Comparison of ENCODE assay signal across 15 cellular contexts in the genomic region with DNA sequence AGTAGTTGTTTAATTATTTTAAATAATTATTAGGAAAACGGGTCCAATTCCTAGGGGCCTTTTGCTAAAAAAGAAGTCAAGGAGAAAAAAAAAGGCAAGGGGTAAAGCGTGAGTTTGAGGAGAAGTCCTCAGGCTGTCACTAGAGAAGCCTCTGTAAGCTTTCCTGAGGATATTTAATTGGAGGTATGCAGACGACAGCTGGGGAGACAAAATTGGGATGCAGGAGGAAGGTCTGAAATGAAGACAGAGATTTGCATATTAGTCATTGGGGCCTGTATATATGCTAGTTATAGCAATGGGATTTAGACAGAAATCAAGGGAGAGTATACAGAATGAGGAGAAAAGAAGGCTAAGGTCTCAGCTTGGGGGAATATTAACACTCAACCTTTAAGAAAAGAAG. TPM values are rescaled to one million over a fixed set of nuclear protein-coding genes. Genes with fewer than 3 reads are reported as not detected.
DNase-seq lines count a peak whose midpoint lies in the region; ATAC-seq lines count a peak whose summit lies in the region.
"Had no signal": no experiment of that assay in that cellular context is flagged by ENCODE, and none has a peak within 500 bp of the region (broad histone marks: within the 10 kb centered on the region; RNA-seq: fewer than 3 reads in every experiment).

No MANE protein-coding gene starts in this region.

- H3K4me1 Mint-ChIP-seq in activated naive CD8-positive, alpha-beta T cell (ENCODE audit: low read depth) = peaks cover 74% of the 10 kb centered on the region
- peaks cover 66% of the 10 kb centered on the region for H3K4me1 Mint-ChIP-seq in activated naive CD8-positive, alpha-beta T cell treated with anti-CD3 and anti-CD28 coated beads for 36 hours

- H3K4me3 Mint-ChIP-seq in activated naive CD8-positive, alpha-beta T cell = no peak overlapping the region
- no peak overlapping the region for H3K4me3 Mint-ChIP-seq in activated naive CD8-positive, alpha-beta T cell treated with anti-CD3 and anti-CD28 coated beads for 36 hours
- H3K4me3 Mint-ChIP-seq: GM23338 had no signal

- DNase-seq in activated naive CD8-positive, alpha-beta T cell treated with anti-CD3 and anti-CD28 coated beads for 36 hours = no peak
- peak; percentile 44 for DNase-seq in NCI-H82 treated with DMSO at 0.1 percent for 48 hours (lab: John Stamatoyannopoulos, UW; ENCODE audit: unreplicated experiment)
- DNase-seq in myocyte (ENCODE audit: low read depth) = peak; percentile 55
- DNase-seq in inferior parietal cortex (ENCODE audit: extremely low spot score) = no peak
- no peak for DNase-seq in AG08395 (ENCODE audit: low spot score)
- DNase-seq: DND-41, GF-D8, NCI-H1048, SHP77 treated with DMSO at 0.1 percent for 48 hours had no signal

- H3K36me3 Mint-ChIP-seq in activated naive CD8-positive, alpha-beta T cell = peaks cover 18% of the 10 kb centered on the region
- peaks cover 19% of the 10 kb centered on the region for H3K36me3 Mint-ChIP-seq in activated naive CD8-positive, alpha-beta T cell treated with anti-CD3 and anti-CD28 coated beads for 36 hours

- no peaks in the 10 kb centered on the region for H3K27me3 Mint-ChIP-seq in activated naive CD8-positive, alpha-beta T cell
- no peaks in the 10 kb centered on the region for H3K27me3 Mint-ChIP-seq in activated naive CD8-positive, alpha-beta T cell treated with anti-CD3 and anti-CD28 coated beads for 36 hours

- H3K9me3 Mint-ChIP-seq in activated naive CD8-positive, alpha-beta T cell (ENCODE audit: low read depth) = peaks cover 17% of the 10 kb centered on the region
- H3K9me3 Mint-ChIP-seq in activated naive CD8-positive, alpha-beta T cell treated with anti-CD3 and anti-CD28 coated beads for 36 hours = peaks cover 9% of the 10 kb centered on the region
- H3K9me3 Mint-ChIP-seq: GM23338 had no signal

- ATAC-seq in HG03045 (IDR thresholded peaks at IDR 0.05; ENCODE audit: unreplicated experiment) = no peak
- ATAC-seq in HG03342 (IDR thresholded peaks at IDR 0.05; ENCODE audit: unreplicated experiment) = no peak
- ATAC-seq: A549, GM23338, K562 had no signal

- peak overlapping the region; percentile 10 for H3K27ac Mint-ChIP-seq in activated naive CD8-positive, alpha-beta T cell
- no peak overlapping the region for H3K27ac Mint-ChIP-seq in activated naive CD8-positive, alpha-beta T cell treated with anti-CD3 and anti-CD28 coated beads for 36 hours

RNA-seq across cellular contexts. Expression of gene ATP6V1G3, which starts 8.6 kb away (rescaled TPM):
- total RNA-seq in activated naive CD8-positive, alpha-beta T cell treated with anti-CD3 and anti-CD28 coated beads for 36 hours = not detected
- not detected in 2 replicates for total RNA-seq in myocyte
- 1.9 TPM for polyA plus RNA-seq in myocyte (2012)
- total RNA-seq: GM23338, K562 had no signal
- polyA plus RNA-seq: A549, GM23338 had no signal

Comparison
In these comparisons a context has a peak if more than half of its experiments do, and no peak if none do; other contexts are left out.
1. DNase-seq: peak in NCI-H82 treated with DMSO at 0.1 percent for 48 hours (single experiment) and myocyte (single experiment); none in activated naive CD8-positive, alpha-beta T cell treated with anti-CD3 and anti-CD28 coated beads for 36 hours (single experiment), inferior parietal cortex (single experiment) and AG08395 (single experiment).